25 cellular contexts compared by ENCODE assay signal in genomic region chr2:121028577-121028976, GRCh38.
"Had no signal": no experiment of that assay in that cellular context is flagged by ENCODE, and none has a peak within 500 bp of the region (broad histone marks: within the 10 kb centered on the region; RNA-seq: fewer than 3 reads in every experiment).

No MANE protein-coding gene starts in this region.

- ATAC-seq: K562, Panc1, PC-3, Right ventricle myocardium inferior, SK-N-SH treated with all-trans-retinoic acid at 6 μM for 48 hours had no signal

- FAIRE-seq: HTR-8/SVneo, K562 had no signal

- DNase-seq: MG63, NCI-H1092, NCI-H1105 treated with DMSO at 0.1 percent for 48 hours, NCI-H1417 treated with DMSO at 0.1 percent for 48 hours, NCI-H146, NCI-H1694 treated with DMSO at 0.1 percent for 48 hours, NCI-H1930, NCI-H2081, NCI-H2107, NCI-H226, NCI-H446, NCI-H510A, NCI-H524 treated with DMSO at 0.1 percent for 48 hours, NCI-H69, NCI-H774, PC-3, SHP77 treated with DMSO at 0.1 percent for 48 hours, SJCRH30 had no signal

- H3K27me3 ChIP-seq: SJCRH30 had no signal

- H3K36me3 ChIP-seq: MG63, SJCRH30 had no signal

- H3K9me3 ChIP-seq: MG63, SJCRH30 had no signal

- H3K4me3 ChIP-seq: K562, MG63, SJCRH30 had no signal

- H3K27ac ChIP-seq: HL-60, KMS-11, SJCRH30 had no signal

- H3K4me1 ChIP-seq: SJCRH30 had no signal
